Comparison of ENCODE assay signal across 27 cellular contexts in the genomic region with DNA sequence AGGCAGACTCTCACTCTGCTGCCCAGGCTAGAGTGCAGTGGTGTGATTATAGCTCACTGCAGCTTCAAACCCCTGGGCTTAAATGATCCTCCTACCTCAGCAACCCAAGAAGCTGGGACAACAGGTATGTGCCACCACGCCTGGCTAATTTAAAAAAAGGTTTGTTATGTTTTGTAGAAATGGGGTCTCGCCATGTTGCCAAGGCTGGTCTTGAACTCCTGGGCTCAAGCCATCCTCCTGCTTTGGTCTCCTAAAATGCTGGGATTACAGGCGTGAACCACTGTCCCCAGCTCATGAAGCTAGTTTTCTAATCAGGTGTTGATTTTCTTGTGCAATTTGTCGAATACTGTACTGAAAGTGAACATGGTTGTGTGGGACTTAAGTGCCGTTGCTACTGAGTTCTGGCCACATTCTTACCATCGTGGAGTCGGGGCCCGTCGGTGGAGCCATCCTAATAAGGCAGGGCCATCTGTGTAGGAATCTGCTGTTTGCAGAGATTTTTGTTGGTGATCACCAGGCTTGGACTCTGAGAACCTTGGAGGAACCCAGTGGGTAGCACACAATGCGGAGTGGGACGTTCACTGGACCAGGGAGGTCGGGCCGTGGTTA.
DNase-seq lines count a peak whose midpoint lies in the region; ATAC-seq and TF ChIP-seq lines count a peak whose summit lies in the region.
"Had no signal": no experiment of that assay in that cellular context is flagged by ENCODE, and none has a peak within 500 bp of the region (broad histone marks: within the 10 kb centered on the region; RNA-seq: fewer than 3 reads in every experiment).

No MANE protein-coding gene starts in this region.

- no peaks in the 10 kb centered on the region for H3K4me1 Mint-ChIP-seq in progenitor cell of endocrine pancreas (ENCODE audit: low read depth)
- H3K4me1 Mint-ChIP-seq: neural progenitor cell had no signal

- no peak for TF ChIP-seq CTCF in GM13976 (IDR thresholded peaks at IDR 0.05; ENCODE audit: borderline replicate concordance, control extremely low read depth, extremely low read depth, insufficient read depth, missing control alignments)
- no peak for TF ChIP-seq CTCF in hepatocyte (IDR thresholded peaks at IDR 0.05; ENCODE audit: poor library complexity)
- no peak for TF ChIP-seq CTCF in progenitor cell of endocrine pancreas (IDR thresholded peaks at IDR 0.05; ENCODE audit: unreplicated experiment)

- H3K36me3 Mint-ChIP-seq in progenitor cell of endocrine pancreas (ENCODE audit: insufficient read depth), result peaks cover 11% of the 10 kb centered on the region
- H3K36me3 Mint-ChIP-seq: immature natural killer cell had no signal

- 82% methylated on average over 13 of the region's 13 CpGs for WGBS in hepatocyte (ENCODE audit: low lambda C conversion rate, missing lambda C conversion rate)
- 83 to 84% methylated on average over 13 of the region's 13 CpGs for WGBS in aorta, 2 donors

- no peak overlapping the region for H2AFZ ChIP-seq in hepatocyte
- H2AFZ ChIP-seq: neural progenitor cell had no signal

- H3K4me3 Mint-ChIP-seq in progenitor cell of endocrine pancreas (ENCODE audit: low read depth), result no peak overlapping the region
- H3K4me3 Mint-ChIP-seq: activated T-helper 1 cell treated with anti-CD3 and anti-CD28 coated beads, Interleukin-12 subunit alpha, Interleukin-12 subunit beta, Interleukin-2, Interleukin-4 antibody, amounts not matched to agents 30 ng/mL and 10 ng/mL and 1 ng/mL, durations not matched to agents 14 hours and 24 hours and 36 hours; immature natural killer cell; neural progenitor cell; T-helper 1 cell treated with Interleukin-12 subunit alpha and Interleukin-12 subunit beta and Interleukin-4 antibody, amounts not matched to agents 30 μg/mL and 1 μg/mL, for 36 hours had no signal

- H3K79me2 ChIP-seq in hepatocyte, result no peaks in the 10 kb centered on the region

- H4K20me1 ChIP-seq in hepatocyte (ENCODE audit: insufficient read depth, poor library complexity, severe bottlenecking), result no peaks in the 10 kb centered on the region

- H3K9me2 ChIP-seq in hepatocyte (replicated peaks; ENCODE audit: insufficient read depth), result no peaks in the 10 kb centered on the region

- H3K36me3 ChIP-seq in hepatocyte (replicated peaks; ENCODE audit: insufficient read depth, low read depth) (no peaks in the 10 kb centered on the region), aorta (ENCODE audit: control insufficient read depth in 1 of 2, insufficient read depth in 2 of 2, low read length in 1 of 2) (no peaks in the 10 kb centered on the region)
- H3K36me3 ChIP-seq: brain microvascular endothelial cell, neural progenitor cell, right lobe of liver, stomach had no signal

- peaks cover 29% of the 10 kb centered on the region for H3K9me3 Mint-ChIP-seq in progenitor cell of endocrine pancreas (ENCODE audit: low read depth)
- H3K9me3 Mint-ChIP-seq: activated T-helper 1 cell treated with anti-CD3 and anti-CD28 coated beads, Interleukin-12 subunit alpha, Interleukin-12 subunit beta, Interleukin-2, Interleukin-4 antibody, amounts not matched to agents 30 ng/mL and 10 ng/mL and 1 ng/mL, durations not matched to agents 14 hours and 24 hours and 36 hours; immature natural killer cell; neural progenitor cell; T-helper 1 cell treated with Interleukin-12 subunit alpha and Interleukin-12 subunit beta and Interleukin-4 antibody, amounts not matched to agents 30 μg/mL and 1 μg/mL, for 36 hours had no signal

- H3K27ac ChIP-seq in hepatocyte (no peak overlapping the region), aorta (ENCODE audit: low read depth in 1 of 2, low read length in 2 of 2) (no peak overlapping the region)
- H3K27ac ChIP-seq: brain microvascular endothelial cell, C4-2B, neural progenitor cell, right lobe of liver, stomach had no signal

- in situ Hi-C loops in GM13976 (cut with MboI; ENCODE audit: low sequenced_read_pairs, unreplicated experiment), result no loop called here

- H3K4me1 ChIP-seq in hepatocyte (ENCODE audit: insufficient read depth) (no peaks in the 10 kb centered on the region), aorta (ENCODE audit: control insufficient read depth in 1 of 2, insufficient read depth in 2 of 2, low read length in 2 of 2) (no peaks in the 10 kb centered on the region)
- H3K4me1 ChIP-seq: Caco-2, neural progenitor cell, right lobe of liver, stomach had no signal

- ATAC-seq in aorta (ENCODE audit: low FRiP score) (no peak), GM19035 (IDR thresholded peaks at IDR 0.05; ENCODE audit: unreplicated experiment) (no peak)
- ATAC-seq: SK-N-SH treated with all-trans-retinoic acid at 6 μM for 48 hours had no signal

- peaks cover 65% of the 10 kb centered on the region for H3K9me3 ChIP-seq in hepatocyte (ENCODE audit: low read depth)
- peaks cover 3% of the 10 kb centered on the region for H3K9me3 ChIP-seq in aorta (ENCODE audit: control insufficient read depth, low read length)
- H3K9me3 ChIP-seq: right lobe of liver had no signal

- H3K27me3 Mint-ChIP-seq in progenitor cell of endocrine pancreas, result no peaks in the 10 kb centered on the region

- H3K4me2 ChIP-seq in hepatocyte, result no peak overlapping the region
- H3K4me2 ChIP-seq: neural progenitor cell had no signal

- DNase-seq in GM13976 (ENCODE audit: low spot score), result peak; percentile 41
- DNase-seq in RPMI8226, result peak; percentile 62
- peak; percentile 19 for DNase-seq in hepatocyte (ENCODE audit: low spot score)
- peak; percentile 39 to 66 for DNase-seq in aorta
- no peak for DNase-seq in DMS153 treated with DMSO at 0.1 percent for 48 hours (lab: John Stamatoyannopoulos, UW; ENCODE audit: unreplicated experiment)
- no peak for DNase-seq in progenitor cell of endocrine pancreas (ENCODE audit: low spot score, unreplicated experiment)
- DNase-seq: activated CD4-positive, CD25-positive, alpha-beta regulatory T cell; activated naive CD4-positive, alpha-beta T cell treated with Interleukin-2 at 50 U/mL for 16 hours; amniotic stem cell; brain microvascular endothelial cell; DMS79 treated with DMSO at 0.1 percent for 48 hours; GDM1; immature natural killer cell; KG1; mesendoderm; NCI-H1105 treated with DMSO at 0.1 percent for 48 hours; NCI-H187 treated with DMSO at 0.1 percent for 48 hours; NCI-H524 treated with DMSO at 0.1 percent for 48 hours had no signal

- no peak overlapping the region for H3K4me3 ChIP-seq in hepatocyte
- H3K4me3 ChIP-seq in aorta (ENCODE audit: low read length in 2 of 2), result no peak overlapping the region
- H3K4me3 ChIP-seq: neural progenitor cell, right lobe of liver, stomach had no signal

- no peaks in the 10 kb centered on the region for H3K27me3 ChIP-seq in hepatocyte
- H3K27me3 ChIP-seq in aorta (ENCODE audit: control insufficient read depth in 1 of 2, insufficient read depth in 2 of 2, low read length in 1 of 2), result no peaks in the 10 kb centered on the region
- H3K27me3 ChIP-seq: brain microvascular endothelial cell, neural progenitor cell had no signal

- intact Hi-C loops in aorta (cut with DNase I), result no loop called here

- no peak overlapping the region for H3K27ac Mint-ChIP-seq in progenitor cell of endocrine pancreas
- H3K27ac Mint-ChIP-seq: activated T-helper 1 cell treated with anti-CD3 and anti-CD28 coated beads, Interleukin-12 subunit alpha, Interleukin-12 subunit beta, Interleukin-2, Interleukin-4 antibody, amounts not matched to agents 30 ng/mL and 10 ng/mL and 1 ng/mL, durations not matched to agents 14 hours and 24 hours and 36 hours; immature natural killer cell; neural progenitor cell; T-helper 1 cell treated with Interleukin-12 subunit alpha and Interleukin-12 subunit beta and Interleukin-4 antibody, amounts not matched to agents 30 μg/mL and 1 μg/mL, for 36 hours had no signal

Comparison
In these comparisons a context has a peak if more than half of its experiments do, and no peak if none do; other contexts are left out.
1. DNase-seq: peak in GM13976 (single experiment), RPMI8226 (single experiment), hepatocyte (single experiment) and aorta (2 of 2); none in DMS153 treated with DMSO at 0.1 percent for 48 hours (single experiment) and progenitor cell of endocrine pancreas (single experiment).